Comparison of ENCODE assay signal across 8 cellular contexts in the genomic region with DNA sequence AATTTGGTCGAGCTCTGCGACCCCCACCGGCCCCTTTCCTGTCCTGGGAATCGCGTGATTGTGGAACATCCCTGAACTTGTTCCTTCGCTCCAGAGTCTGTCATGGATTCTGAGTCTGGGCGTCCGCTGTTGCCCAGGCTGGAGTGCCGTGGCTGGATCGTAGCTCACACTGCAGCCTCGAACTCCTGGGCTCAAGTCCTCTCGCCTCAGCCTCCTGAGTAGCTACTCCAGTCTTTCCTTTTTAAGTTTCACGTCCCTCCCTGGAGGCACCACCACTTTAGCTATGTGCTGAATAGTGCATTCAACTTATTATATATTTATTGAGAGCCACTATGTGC. TPM values are rescaled to one million over a fixed set of nuclear protein-coding genes. Genes with fewer than 3 reads are reported as not detected.
DNase-seq lines count a peak whose midpoint lies in the region; ATAC-seq and TF ChIP-seq lines count a peak whose summit lies in the region.

No MANE protein-coding gene starts in this region.

- H3K4me1 ChIP-seq in DND-41 (ENCODE audit: insufficient read depth, low read length) (peaks cover 12% of the 10 kb centered on the region), HUES48 (ENCODE audit: control insufficient read depth, insufficient read depth, low read length) (peaks cover 6% of the 10 kb centered on the region), testis (peaks cover 7% of the 10 kb centered on the region)

- WGBS in testis, 2 donors: 3 to 4% methylated on average over 8 to 11 of the region's 13 CpGs

- in situ Hi-C loops in astrocyte of the spinal cord (cut with HindIII; ENCODE audit: low sequenced_read_pairs): no loop called here

- H3K4me3 ChIP-seq in DND-41 (ENCODE audit: low read depth in 1 of 2, low read length in 2 of 2): peak overlapping the region; percentile 25 to 62; a peak in 3 of 4 replicates
- peak overlapping the region; percentile 71 for H3K4me3 ChIP-seq in HUES48 (ENCODE audit: low read depth, low read length)
- peak overlapping the region; percentile 48 for H3K4me3 ChIP-seq in astrocyte of the spinal cord (ENCODE audit: low read depth, low read length)
- peak overlapping the region; percentile 67 to 69 for H3K4me3 ChIP-seq in testis

- peak overlapping the region; percentile 63 for H2AFZ ChIP-seq in DND-41 (ENCODE audit: low read depth, low read length)

- H3K4me2 ChIP-seq in DND-41 (ENCODE audit: insufficient read depth, low read length): peak overlapping the region; percentile 77

- H3K27me3 ChIP-seq in DND-41 (ENCODE audit: insufficient read depth, low read length, poor library complexity): peaks cover 10% of the 10 kb centered on the region
- H3K27me3 ChIP-seq in HUES48 (ENCODE audit: control insufficient read depth, insufficient read depth, low read length): peaks cover 13% of the 10 kb centered on the region
- H3K27me3 ChIP-seq in layer of hippocampus (ENCODE audit: control insufficient read depth, insufficient read depth, low read length): no peaks in the 10 kb centered on the region
- H3K27me3 ChIP-seq in testis: no peaks in the 10 kb centered on the region

- no peaks in the 10 kb centered on the region for H3K79me2 ChIP-seq in DND-41 (ENCODE audit: insufficient read depth, low read length)

- peak overlapping the region; percentile 57 for H3K9ac ChIP-seq in DND-41 (ENCODE audit: low read depth, low read length)
- peak overlapping the region; percentile 31; the same call in 1 of the 2 replicates for H3K9ac ChIP-seq in HUES48 (ENCODE audit: low read depth, low read length)

- H3K9me3 ChIP-seq in DND-41 (ENCODE audit: insufficient read depth, low read length, severe bottlenecking) (no peaks in the 10 kb centered on the region), HUES48 (ENCODE audit: control insufficient read depth, insufficient read depth, low read length) (no peaks in the 10 kb centered on the region), testis (no peaks in the 10 kb centered on the region)

- DNase-seq in DND-41 (no peak), astrocyte of the spinal cord (ENCODE audit: low read depth, low spot score) (no peak), testis (peak; percentile 43), activated gamma-delta T cell treated with Interleukin-2 at 50 U/mL for 16 hours (no peak)
- no peak for DNase-seq in stimulated activated CD4-positive, alpha-beta T cell treated with anti-CD3 and anti-CD28 coated beads, Interleukin-2, amount 100 ng/mL, for 24 hours

- H4K20me1 ChIP-seq in DND-41 (ENCODE audit: insufficient read depth, low read length): no peaks in the 10 kb centered on the region

- TF ChIP-seq CTCF in DND-41 (IDR thresholded peaks at IDR 0.05; ENCODE audit: borderline replicate concordance, extremely low read depth, low read length, poor library complexity, severe bottlenecking): no peak
- TF ChIP-seq CTCF in astrocyte of the spinal cord (IDR thresholded peaks at IDR 0.05; ENCODE audit: low read depth, low read length): no peak
- TF ChIP-seq CTCF in testis (IDR thresholded peaks at IDR 0.05): no peak

- no peak for TF ChIP-seq POLR2A in testis (IDR thresholded peaks at IDR 0.05)

- ATAC-seq in DND-41 (ENCODE audit: insufficient read depth, low read depth): no peak
- no peak for ATAC-seq in GM21526 (IDR thresholded peaks at IDR 0.05; ENCODE audit: low FRiP score, unreplicated experiment)

- H3K27ac ChIP-seq in DND-41 (ENCODE audit: low read length): no peak overlapping the region
- no peak overlapping the region for H3K27ac ChIP-seq in HUES48 (ENCODE audit: low read depth, low read length)
- peak overlapping the region; percentile 62 for H3K27ac ChIP-seq in layer of hippocampus (ENCODE audit: low read depth, low read length)
- peak overlapping the region; percentile 86 to 91 for H3K27ac ChIP-seq in testis

- intact Hi-C loops in testis (cut with DNase I; ENCODE audit: low total_unique reads): no loop called here

- H3K36me3 ChIP-seq in DND-41 (ENCODE audit: insufficient read depth, low read length): no peaks in the 10 kb centered on the region
- no peaks in the 10 kb centered on the region for H3K36me3 ChIP-seq in HUES48 (ENCODE audit: control insufficient read depth, insufficient read depth, low read length)
- no peaks in the 10 kb centered on the region for H3K36me3 ChIP-seq in testis (ENCODE audit: low read depth, missing control alignments)

RNA-seq across cellular contexts. Expression of a gene that starts 0.7 kb away (rescaled TPM):
- total RNA-seq in testis: 1 to 10 TPM in 1 of 2 donors, under 1 TPM in 1; 0.94 to 1.2 TPM
- polyA plus RNA-seq in testis (ENCODE audit: insufficient read depth, low read depth, low replicate concordance): 0.57 TPM

RNA-seq across cellular contexts. Expression of a gene that starts 21.3 kb away (rescaled TPM):
- total RNA-seq in testis: 1 to 10 TPM; 6.1 to 8.3 TPM
- 3.6 TPM for polyA plus RNA-seq in testis (ENCODE audit: insufficient read depth, low read depth, low replicate concordance)

RNA-seq across cellular contexts. Expression of a gene that starts 31.8 kb away (rescaled TPM):
- 10 to 100 TPM; 14.6 to 19.0 TPM for total RNA-seq in testis
- polyA plus RNA-seq in testis (ENCODE audit: insufficient read depth, low read depth, low replicate concordance): 136 TPM

RNA-seq across cellular contexts. Expression of a gene that starts 44.0 kb away (rescaled TPM):
- 10 to 100 TPM; 34.8 to 74.6 TPM for total RNA-seq in testis
- polyA plus RNA-seq in testis (ENCODE audit: insufficient read depth, low read depth, low replicate concordance): 26.0 TPM

RNA-seq across cellular contexts. Expression of a gene that starts 54.3 kb away (rescaled TPM):
- total RNA-seq in testis: 10 to 100 TPM; 11.1 to 11.8 TPM
- 27.0 TPM for polyA plus RNA-seq in testis (ENCODE audit: insufficient read depth, low read depth, low replicate concordance)

Comparison
In these comparisons a context has a peak if more than half of its experiments do, and no peak if none do; other contexts are left out.
1. H3K27ac ChIP-seq: peak in layer of hippocampus (single experiment) and testis (2 of 2); none in DND-41 (single experiment) and HUES48 (single experiment).
2. Peak in every context shown above with its lines, with median percentiles within 50 percentile points of each other: H3K4me3 ChIP-seq.